Comparison of ENCODE assay signal across 8 cellular contexts in genomic region chr12:10722905-10723866, GRCh38. TPM values are rescaled to one million over a fixed set of nuclear protein-coding genes. Genes with fewer than 3 reads are reported as not detected.
DNase-seq lines count a peak whose midpoint lies in the region; ATAC-seq and TF ChIP-seq lines count a peak whose summit lies in the region.

Gene YBX3 (minus strand): TSS chr12:10723323. CDS start chr12:10723111, 212 bp downstream.

- intact Hi-C loops in left ventricle myocardium superior (cut with micrococcal nuclease): loop anchor here (2.0 kb wide), 1 partner anchor 28 kb away; no protein-coding TSS in a partner anchor
- intact Hi-C loops in uterus (cut with DNase I; ENCODE audit: low total_unique reads): no loop called here

- DNase-seq in COLO668 (lab: John Stamatoyannopoulos, UW; ENCODE audit: unreplicated experiment) (peak; percentile 51), HT-29 (ENCODE audit: low spot score) (peak; percentile 92), SK-N-SH (peak; percentile 14), left ventricle myocardium superior (peak; percentile 94), progenitor cell of endocrine pancreas (ENCODE audit: low spot score, unreplicated experiment) (peak; percentile 83), uterus (peak; percentile 87 to 89)

- no peaks in the 10 kb centered on the region for H4K20me1 ChIP-seq in SK-N-SH (ENCODE audit: insufficient read depth)

- peaks cover 25% of the 10 kb centered on the region for H3K27me3 Mint-ChIP-seq in progenitor cell of endocrine pancreas

- H3K36me3 ChIP-seq in SK-N-SH (replicated peaks in 1 of 2; ENCODE audit: control insufficient read depth in 1 of 2, insufficient read depth in 2 of 2, low read length in 1 of 2) (no peaks in the 10 kb centered on the region), uterus (no peaks in the 10 kb centered on the region)

- H3K4me3 Mint-ChIP-seq in progenitor cell of endocrine pancreas (ENCODE audit: low read depth): peak within 1 kb of the TSS; percentile 92

- peaks cover under 1% of the 10 kb centered on the region for H3K36me3 Mint-ChIP-seq in progenitor cell of endocrine pancreas (ENCODE audit: insufficient read depth)

- TF ChIP-seq POLR2A in uterus (IDR thresholded peaks at IDR 0.05): peak; percentile 69 to 70

- H3K4me1 ChIP-seq in SK-N-SH (ENCODE audit: control insufficient read depth in 1 of 2, insufficient read depth in 2 of 2, low read depth in 1 of 2, low read length in 1 of 2) (no peaks in the 10 kb centered on the region; a peak in 1 of 4 replicates), uterus (peaks cover 0 to 4% of the 10 kb centered on the region in 2 donors)

- no peaks in the 10 kb centered on the region for H3K79me2 ChIP-seq in SK-N-SH (ENCODE audit: insufficient read depth)

- H3K9me3 Mint-ChIP-seq in progenitor cell of endocrine pancreas (ENCODE audit: low read depth): no peaks in the 10 kb centered on the region

- no peak for TF ChIP-seq EP300 in SK-N-SH (IDR thresholded peaks at IDR 0.05; ENCODE audit: borderline replicate concordance in 1 of 2, low read depth in 1 of 2, low read length in 1 of 2)

- POLR2A ChIA-PET in SK-N-SH (lab: Yijun Ruan, JAX): no interaction called here

- CTCF ChIA-PET in SK-N-SH (lab: Yijun Ruan, JAX): interaction anchor here (1.3 kb wide), 1 partner anchor 27 kb away, joined by 3 read pairs; no protein-coding TSS in a partner anchor

- TF ChIP-seq CTCF in SK-N-SH (IDR thresholded peaks at IDR 0.05) (no peak), progenitor cell of endocrine pancreas (IDR thresholded peaks at IDR 0.05; ENCODE audit: unreplicated experiment) (peak; percentile 8), uterus (IDR thresholded peaks at IDR 0.05) (peak in 1 of 4 experiments; percentile 17)

- H3K27me3 ChIP-seq in SK-N-SH (ENCODE audit: insufficient read depth): peaks cover 55% of the 10 kb centered on the region
- no peaks in the 10 kb centered on the region for H3K27me3 ChIP-seq in uterus

- H3K4me2 ChIP-seq in SK-N-SH: peak within 1 kb of the TSS; percentile 58; the same call in 1 of the 2 replicates

- ATAC-seq in GM19467 (IDR thresholded peaks at IDR 0.05; ENCODE audit: unreplicated experiment) (peak; percentile 42), left ventricle myocardium superior (peak; percentile 82)

- H3K27ac Mint-ChIP-seq in progenitor cell of endocrine pancreas: peak within 1 kb of the TSS; percentile 96

- no peak for TF ChIP-seq RAD21 in SK-N-SH (IDR thresholded peaks at IDR 0.05; ENCODE audit: low read length)

- no peaks in the 10 kb centered on the region for H3K9me2 ChIP-seq in SK-N-SH

- no peak within 1 kb of the TSS; the same call in 1 of the 2 replicates for H2AFZ ChIP-seq in SK-N-SH (ENCODE audit: low read depth)

- H3K9me3 ChIP-seq in SK-N-SH (no peaks in the 10 kb centered on the region), uterus (no peaks in the 10 kb centered on the region)

- H3K4me1 Mint-ChIP-seq in progenitor cell of endocrine pancreas (ENCODE audit: low read depth): peaks cover 28% of the 10 kb centered on the region

- H3K27ac ChIP-seq in SK-N-SH (ENCODE audit: low read depth in 2 of 2, low read length in 1 of 2): peak within 1 kb of the TSS in 1 of 2 experiments; percentile 37; a peak in 1 of 4 replicates
- peak within 1 kb of the TSS; percentile 52 for H3K27ac ChIP-seq in angular gyrus (ENCODE audit: low read depth, low read length)
- H3K27ac ChIP-seq in uterus: peak within 1 kb of the TSS; percentile 92 to 99

- H3K4me3 ChIP-seq in SK-N-SH (ENCODE audit: low read depth in 2 of 2, low read length in 1 of 2) (peak within 1 kb of the TSS; percentile 41 to 49; a peak in 2 of 4 replicates), uterus (peak within 1 kb of the TSS; percentile 68 to 86)

- 2% methylated on average over 15 of the region's 97 CpGs for WGBS in SK-N-SH (ENCODE audit: low lambda C conversion rate)

- no peaks in the 10 kb centered on the region for H3F3A ChIP-seq in SK-N-SH (replicated peaks; ENCODE audit: insufficient read depth)

- H3K9ac ChIP-seq in SK-N-SH: peak within 1 kb of the TSS; percentile 23; the same call in 1 of the 2 replicates

TF ChIP-seq in SK-N-SH, 30 proteins besides CTCF, POLR2A, EP300 and RAD21:
- TF ChIP-seq SMC3 (IDR thresholded peaks at IDR 0.05; ENCODE audit: low read depth, low read length) (no peak), CHD2 (IDR thresholded peaks at IDR 0.05; ENCODE audit: low read length, partially characterized antibody) (no peak), IRF3 (IDR thresholded peaks at IDR 0.05; ENCODE audit: low read depth, low read length) (no peak), GATA2 (CRISPR knock-in tag; IDR thresholded peaks at IDR 0.05) (no peak), SIN3A (IDR thresholded peaks at IDR 0.05; ENCODE audit: borderline replicate concordance, low read depth, low read length) (no peak), RXRA (IDR thresholded peaks at IDR 0.05; ENCODE audit: borderline replicate concordance, low read depth) (no peak), ZBTB33 (IDR thresholded peaks at IDR 0.05; ENCODE audit: borderline replicate concordance, low read depth) (no peak), MEF2A (IDR thresholded peaks at IDR 0.05; ENCODE audit: borderline replicate concordance, low read depth) (no peak), GABPA (IDR thresholded peaks at IDR 0.05; ENCODE audit: low read depth) (no peak), TEAD4 (IDR thresholded peaks at IDR 0.05; ENCODE audit: borderline replicate concordance, insufficient read depth) (no peak), REST (IDR thresholded peaks at IDR 0.05; ENCODE audit: low read depth, low read length) (no peak)

RNA-seq across cellular contexts. Expression of gene YBX3, which starts in this region (rescaled TPM):
- 195 and 214 TPM in 2 replicates for total RNA-seq in HT-29 (2014; rRNA removed; shearing (Covaris generic))
- 12.2 and 22.4 TPM in 2 replicates for polyA plus RNA-seq in SK-N-SH (2012; rRNA removed)
- polyA plus RNA-seq in SK-N-SH (2012; cell fraction: cytosol; rRNA removed): 18.0 and 19.6 TPM in 2 replicates
- polyA plus RNA-seq in SK-N-SH (2012; cell fraction: nucleus; rRNA removed): 54.9 and 64.5 TPM in 2 replicates
- total RNA-seq in left ventricle myocardium superior (773 TPM), progenitor cell of endocrine pancreas (200 and 215 TPM in 2 replicates), uterus (100 to 1,000 TPM in 3 of 4 donors, 10 to 100 TPM in 1; 49.4 to 372 (median 216) TPM)

Comparison
In these comparisons a context has a peak if more than half of its experiments do, and no peak if none do; other contexts are left out.
1. DNase-seq: peak in every context shown above with its lines; median percentile 94 in left ventricle myocardium superior; 92 in HT-29; 88 in uterus; 83 in progenitor cell of endocrine pancreas; 51 in COLO668; 14 in SK-N-SH.